18 cellular contexts compared by ENCODE assay signal in the genomic region with DNA sequence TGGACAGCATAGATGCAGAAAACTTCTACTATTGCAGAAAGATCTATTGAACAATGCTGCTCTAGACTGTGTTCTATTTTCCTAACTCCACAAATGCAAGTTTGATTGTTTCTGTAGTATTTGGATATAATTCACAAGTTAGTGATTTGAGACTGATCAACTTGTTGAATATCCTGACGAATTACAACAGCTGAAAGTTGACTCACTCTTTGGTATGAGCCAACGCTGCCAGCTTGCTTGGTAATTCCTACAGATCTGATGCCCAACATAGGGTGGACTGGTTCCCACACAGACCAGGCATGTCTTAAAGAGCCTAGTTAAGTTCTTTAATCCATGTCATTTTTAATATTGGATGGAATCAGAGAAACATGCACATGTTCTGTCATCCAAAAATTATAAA.
DNase-seq lines count a peak whose midpoint lies in the region; ATAC-seq and TF ChIP-seq lines count a peak whose summit lies in the region.
"Had no signal": no experiment of that assay in that cellular context is flagged by ENCODE, and none has a peak within 500 bp of the region (broad histone marks: within the 10 kb centered on the region; RNA-seq: fewer than 3 reads in every experiment).

No MANE protein-coding gene starts in this region.

- no peaks in the 10 kb centered on the region for H3K9me3 Mint-ChIP-seq in Calu3 (ENCODE audit: low read depth, unreplicated experiment)
- H3K9me3 Mint-ChIP-seq in activated naive CD8-positive, alpha-beta T cell treated with anti-CD3 and anti-CD28 coated beads, Interleukin-2, amount 50 U/mL, for 24 hours: no peaks in the 10 kb centered on the region

- no TSS peak for BruUV-seq in Calu3 (replicated peaks; lab: Mats Ljungman, UMichigan)

- H3K4me3 Mint-ChIP-seq in Calu3 (ENCODE audit: low read depth, unreplicated experiment): no peak overlapping the region
- H3K4me3 Mint-ChIP-seq in activated naive CD8-positive, alpha-beta T cell treated with anti-CD3 and anti-CD28 coated beads, Interleukin-2, amount 50 U/mL, for 24 hours: no peak overlapping the region

- no peaks in the 10 kb centered on the region for H3K27me3 Mint-ChIP-seq in Calu3 (ENCODE audit: unreplicated experiment)
- no peaks in the 10 kb centered on the region for H3K27me3 Mint-ChIP-seq in activated naive CD8-positive, alpha-beta T cell treated with anti-CD3 and anti-CD28 coated beads, Interleukin-2, amount 50 U/mL, for 24 hours

- TF ChIP-seq CTCF in AG10803 (conservative IDR thresholded peaks at IDR 0.05; ENCODE audit: low read length) (no peak), foreskin keratinocyte (conservative IDR thresholded peaks at IDR 0.05) (no peak), Calu3 (IDR thresholded peaks at IDR 0.05; ENCODE audit: unreplicated experiment) (no peak)

- no peaks in the 10 kb centered on the region for H3K36me3 Mint-ChIP-seq in Calu3 (ENCODE audit: insufficient read depth, unreplicated experiment)
- no peaks in the 10 kb centered on the region for H3K36me3 Mint-ChIP-seq in activated naive CD8-positive, alpha-beta T cell treated with anti-CD3 and anti-CD28 coated beads, Interleukin-2, amount 50 U/mL, for 24 hours (ENCODE audit: low read depth)

- H3K4me1 Mint-ChIP-seq in Calu3 (ENCODE audit: low read depth, unreplicated experiment): no peaks in the 10 kb centered on the region
- H3K4me1 Mint-ChIP-seq in activated naive CD8-positive, alpha-beta T cell treated with anti-CD3 and anti-CD28 coated beads, Interleukin-2, amount 50 U/mL, for 24 hours: no peaks in the 10 kb centered on the region

- no peak for ATAC-seq in foreskin keratinocyte
- ATAC-seq in activated naive CD8-positive, alpha-beta T cell treated with anti-CD3 and anti-CD28 coated beads, Interleukin-2, amount 50 U/mL, for 24 hours: no peak
- ATAC-seq: GM12878, Right ventricle myocardium inferior had no signal

- intact Hi-C loops in Calu3 (cut with micrococcal nuclease; ENCODE audit: unreplicated experiment): no loop called here

- no peak overlapping the region for H3K27ac Mint-ChIP-seq in Calu3 (ENCODE audit: unreplicated experiment)
- no peak overlapping the region for H3K27ac Mint-ChIP-seq in activated naive CD8-positive, alpha-beta T cell treated with anti-CD3 and anti-CD28 coated beads, Interleukin-2, amount 50 U/mL, for 24 hours

- H3K4me3 ChIP-seq in AG10803 (ENCODE audit: low read length): no peak overlapping the region
- H3K4me3 ChIP-seq: GM12878, PC-9 had no signal

- H3K4me1 ChIP-seq in foreskin keratinocyte: no peaks in the 10 kb centered on the region

- H3K27ac ChIP-seq in foreskin keratinocyte: no peak overlapping the region
- H3K27ac ChIP-seq: PC-9 had no signal

- H3K27me3 ChIP-seq in foreskin keratinocyte: no peaks in the 10 kb centered on the region

- DNase-seq in AG10803 (ENCODE audit: low read depth) (peak; percentile 12), LHCN-M2 (ENCODE audit: low read depth) (peak; percentile 96), astrocyte of the hippocampus (ENCODE audit: low read depth, low spot score) (peak; percentile 35), foreskin keratinocyte (peak; percentile 15 to 52), middle frontal gyrus (ENCODE audit: extremely low spot score, low spot score) (no peak), Calu3 (no peak)
- DNase-seq in activated CD8-positive, alpha-beta memory T cell treated with anti-CD3 and anti-CD28 coated beads, Interleukin-2, amount 50 U/mL, for 48 hours: no peak
- no peak for DNase-seq in activated naive CD8-positive, alpha-beta T cell treated with anti-CD3 and anti-CD28 coated beads, Interleukin-2, amount 50 U/mL, for 24 hours
- DNase-seq: C1 segment of cervical spinal cord, DMS 273 treated with DMSO at 0.1 percent for 48 hours, GDM1, NCI-H146, NCI-H2081, NCI-H510A treated with DMSO at 0.1 percent for 48 hours, NCI-H82, PC-9 had no signal

- CTCF ChIA-PET in Calu3 (lab: Charles Lee): interaction anchor here (0.6 kb wide), 1 partner anchor 578 kb away, joined by 3 read pairs; no protein-coding TSS in a partner anchor

Comparison
In these comparisons a context has a peak if more than half of its experiments do, and no peak if none do; other contexts are left out.
1. DNase-seq: peak in AG10803 (single experiment), LHCN-M2 (single experiment), astrocyte of the hippocampus (single experiment) and foreskin keratinocyte (2 of 2); none in middle frontal gyrus (single experiment), Calu3 (single experiment), activated CD8-positive, alpha-beta memory T cell treated with anti-CD3 and anti-CD28 coated beads, Interleukin-2, amount 50 U/mL, for 48 hours (single experiment) and activated naive CD8-positive, alpha-beta T cell treated with anti-CD3 and anti-CD28 coated beads, Interleukin-2, amount 50 U/mL, for 24 hours (single experiment).